In genomic region chr18:49722472-49722871, GRCh38 we compare ENCODE assay signal across 22 cellular contexts.
"Had no signal": no experiment of that assay in that cellular context is flagged by ENCODE, and none has a peak within 500 bp of the region (broad histone marks: within the 10 kb centered on the region; RNA-seq: fewer than 3 reads in every experiment).

No MANE protein-coding gene starts in this region.

- H3K4me1 Mint-ChIP-seq: activated B cell treated with CpG ODN at 0.5 μM for 24 hours had no signal

- H3K4me3 Mint-ChIP-seq: activated B cell treated with CpG ODN at 0.5 μM for 24 hours; activated CD8-positive, alpha-beta memory T cell treated with anti-CD3 and anti-CD28 coated beads, Interleukin-2, amount 10 ng/mL, durations not matched to agents 7 days and 5 days; activated CD8-positive, alpha-beta T cell treated with anti-CD3 and anti-CD28 coated beads, Interleukin-2, amount 10 ng/mL, durations not matched to agents 7 days and 5 days; dendritic cell treated with granulocyte-macrophage colony-stimulating factor and Interleukin-4, amounts not matched to agents 40 ng/mL and 50 ng/mL, for 4 days; naive thymus-derived CD4-positive, alpha-beta T cell; neural crest cell; T-helper 2 cell treated with Interferon-gamma antibody and Interleukin-4, amounts not matched to agents 5 μg/mL and 100 μg/mL, for 36 hours had no signal

- H3K27ac Mint-ChIP-seq: activated B cell treated with CpG ODN at 0.5 μM for 24 hours; activated CD8-positive, alpha-beta memory T cell treated with anti-CD3 and anti-CD28 coated beads, Interleukin-2, amount 10 ng/mL, durations not matched to agents 7 days and 5 days; activated CD8-positive, alpha-beta T cell treated with anti-CD3 and anti-CD28 coated beads, Interleukin-2, amount 10 ng/mL, durations not matched to agents 7 days and 5 days; dendritic cell treated with granulocyte-macrophage colony-stimulating factor and Interleukin-4, amounts not matched to agents 40 ng/mL and 50 ng/mL, for 4 days; naive thymus-derived CD4-positive, alpha-beta T cell; T-helper 2 cell treated with Interferon-gamma antibody and Interleukin-4, amounts not matched to agents 5 μg/mL and 100 μg/mL, for 36 hours had no signal

- H3K36me3 Mint-ChIP-seq: activated CD8-positive, alpha-beta memory T cell treated with anti-CD3 and anti-CD28 coated beads, Interleukin-2, amount 10 ng/mL, durations not matched to agents 7 days and 5 days had no signal

- DNase-seq: activated B cell treated with CpG ODN at 0.5 μM for 24 hours; activated CD8-positive, alpha-beta memory T cell treated with anti-CD3 and anti-CD28 coated beads, Interleukin-2, amount 10 ng/mL, durations not matched to agents 7 days and 5 days; activated CD8-positive, alpha-beta T cell treated with anti-CD3 and anti-CD28 coated beads, Interleukin-2, amount 10 ng/mL, durations not matched to agents 7 days and 5 days; activated naive CD4-positive, alpha-beta T cell; activated T-cell treated with anti-CD3 and anti-CD28 coated beads, Interleukin-2, amount 50 U/mL, for 72 hours; central memory CD4-positive, alpha-beta T cell; foreskin melanocyte; heart right ventricle; kidney glomerular epithelial cell; left lung; naive thymus-derived CD4-positive, alpha-beta T cell; occipital lobe; spleen; stimulated activated CD4-positive, alpha-beta T cell treated with anti-CD3 and anti-CD28 coated beads, Interleukin-2, amount 100 ng/mL, for 48 hours; stimulated activated naive CD8-positive, alpha-beta T cell treated with anti-CD3 and anti-CD28 coated beads, Interleukin-15, Interleukin-2, amounts not matched to agents 100 U/mL and 50 U/mL, for 24 hours; T-helper 1 cell; upper lobe of left lung had no signal

- ATAC-seq: activated CD8-positive, alpha-beta memory T cell treated with anti-CD3 and anti-CD28 coated beads, Interleukin-2, amount 10 ng/mL, durations not matched to agents 7 days and 5 days; activated CD8-positive, alpha-beta T cell treated with anti-CD3 and anti-CD28 coated beads, Interleukin-2, amount 10 ng/mL, durations not matched to agents 7 days and 5 days; activated naive CD4-positive, alpha-beta T cell treated with anti-CD3 and anti-CD28 coated beads, Interleukin-2, amount 50 U/mL, for 72 hours; activated T-cell treated with anti-CD3 and anti-CD28 coated beads, Interleukin-2, amount 50 U/mL, for 72 hours; heart right ventricle; left lung; naive thymus-derived CD4-positive, alpha-beta T cell; stimulated activated naive CD8-positive, alpha-beta T cell treated with anti-CD3 and anti-CD28 coated beads, Interleukin-15, Interleukin-2, amounts not matched to agents 100 U/mL and 50 U/mL, for 24 hours had no signal

- H3K9me3 Mint-ChIP-seq: activated B cell treated with CpG ODN at 0.5 μM for 24 hours; activated naive CD4-positive, alpha-beta T cell treated with anti-CD3 and anti-CD28 coated beads, Interleukin-2, amount 50 U/mL, for 72 hours; dendritic cell treated with granulocyte-macrophage colony-stimulating factor and Interleukin-4, amounts not matched to agents 40 ng/mL and 50 ng/mL, for 4 days; endodermal cell; neural crest cell; T-helper 2 cell treated with Interferon-gamma antibody and Interleukin-4, amounts not matched to agents 5 μg/mL and 100 μg/mL, for 36 hours had no signal
